ENCODE assay signal across 1 cellular context in genomic region chr7:99562114-99562784, GRCh38.
TF ChIP-seq lines count a peak whose summit lies in the region.

No MANE protein-coding gene starts in this region.

TF ChIP-seq in A549, 52 proteins besides CTCF, POLR2A, EP300 and RAD21 (continued from another document):
- TF ChIP-seq, protein P1, sequence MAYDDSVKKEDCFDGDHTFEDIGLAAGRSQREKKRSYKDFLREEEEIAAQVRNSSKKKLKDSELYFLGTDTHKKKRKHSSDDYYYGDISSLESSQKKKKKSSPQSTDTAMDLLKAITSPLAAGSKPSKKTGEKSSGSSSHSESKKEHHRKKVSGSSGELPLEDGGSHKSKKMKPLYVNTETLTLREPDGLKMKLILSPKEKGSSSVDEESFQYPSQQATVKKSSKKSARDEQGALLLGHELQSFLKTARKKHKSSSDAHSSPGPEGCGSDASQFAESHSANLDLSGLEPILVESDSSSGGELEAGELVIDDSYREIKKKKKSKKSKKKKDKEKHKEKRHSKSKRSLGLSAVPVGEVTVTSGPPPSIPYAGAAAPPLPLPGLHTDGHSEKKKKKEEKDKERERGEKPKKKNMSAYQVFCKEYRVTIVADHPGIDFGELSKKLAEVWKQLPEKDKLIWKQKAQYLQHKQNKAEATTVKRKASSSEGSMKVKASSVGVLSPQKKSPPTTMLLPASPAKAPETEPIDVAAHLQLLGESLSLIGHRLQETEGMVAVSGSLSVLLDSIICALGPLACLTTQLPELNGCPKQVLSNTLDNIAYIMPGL (CRISPR knock-in tag; IDR thresholded peaks at IDR 0.05; ENCODE audit: borderline replicate concordance): no peak
- TF ChIP-seq HES2 (IDR thresholded peaks at IDR 0.05) (no peak), REST (IDR thresholded peaks at IDR 0.05) (no peak), PHF8 (IDR thresholded peaks at IDR 0.05; ENCODE audit: borderline replicate concordance, low read depth) (no peak)
